18 cellular contexts compared by ENCODE assay signal in the genomic region with DNA sequence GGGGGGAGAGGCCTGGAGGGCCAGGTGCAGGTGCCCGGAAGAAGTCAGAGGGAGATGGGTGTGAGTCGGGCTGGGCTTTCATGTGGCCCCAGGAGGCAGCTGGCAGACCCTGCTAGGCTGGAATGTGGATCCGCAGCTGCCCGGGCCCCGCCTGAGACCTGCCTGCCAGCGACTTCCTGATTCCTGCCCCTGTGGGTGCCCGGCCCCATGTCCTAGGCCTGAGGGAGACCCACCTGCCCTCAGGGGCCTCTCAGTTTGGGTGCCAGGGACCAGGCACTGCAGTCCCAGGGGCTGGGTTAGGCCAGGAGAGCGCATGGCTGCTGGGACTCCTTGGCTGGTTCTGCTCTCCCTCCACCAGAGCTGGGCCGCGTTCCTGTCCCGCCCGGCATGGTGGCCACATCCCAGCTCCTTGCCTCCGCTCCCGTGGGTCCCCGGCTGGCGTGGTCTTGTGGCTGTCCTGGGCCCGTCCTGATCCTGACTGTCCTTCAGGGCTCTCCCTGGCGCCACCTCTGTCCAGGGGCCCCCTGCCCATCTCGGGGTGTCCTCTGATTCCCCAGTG. TPM values are rescaled to one million over a fixed set of nuclear protein-coding genes. Genes with fewer than 3 reads are reported as not detected.
A peak's percentile ranks its signal among the peaks of the same experiment; 100 is the strongest.
DNase-seq lines count a peak whose midpoint lies in the region; ATAC-seq and TF ChIP-seq lines count a peak whose summit lies in the region.
"Had no signal": no experiment of that assay in that cellular context is flagged by ENCODE, and none has a peak within 500 bp of the region (broad histone marks: within the 10 kb centered on the region; RNA-seq: fewer than 3 reads in every experiment).

No MANE protein-coding gene starts in this region.

- H3K9me3 ChIP-seq in left lung (no peaks in the 10 kb centered on the region), transverse colon (no peaks in the 10 kb centered on the region)

- H3K27me3 ChIP-seq in left lung (no peaks in the 10 kb centered on the region), transverse colon (no peaks in the 10 kb centered on the region)

- peak in 2 of 3 experiments; percentile 28 to 52 for DNase-seq in NCI-H1417 (lab: John Stamatoyannopoulos, UW)
- DNase-seq in NCI-H1417 treated with DMSO at 0.1 percent for 48 hours (lab: John Stamatoyannopoulos, UW): no peak
- DNase-seq in SHP77 treated with DMSO at 0.1 percent for 48 hours (lab: John Stamatoyannopoulos, UW): peak; percentile 24
- peak in 1 of 2 donors; percentile 46 for DNase-seq in left lung
- DNase-seq in transverse colon: peak; percentile 80
- no peak for DNase-seq in activated CD4-positive, CD25-positive, alpha-beta regulatory T cell (lab: John Stamatoyannopoulos, UW)
- DNase-seq in T-helper 9 cell: no peak
- no peak for DNase-seq in putamen (ENCODE audit: low spot score)
- DNase-seq: activated CD4-positive, alpha-beta T cell treated with anti-CD3 and anti-CD28 coated beads for 4 hours; activated naive CD4-positive, alpha-beta T cell treated with anti-CD3 and anti-CD28 coated beads, Interleukin-2, amount 50 U/mL, for 16 hours; EL; KG1; NCI-H1694 treated with DMSO at 0.1 percent for 48 hours; occipital lobe; stimulated activated naive CD4-positive, alpha-beta T cell treated with Interleukin-2 at 50 U/mL for 16 hours; T-helper 2 cell had no signal

- peak; percentile 77 for ATAC-seq in left lung

- TF ChIP-seq EP300 in transverse colon (IDR thresholded peaks at IDR 0.05; ENCODE audit: low read depth): no peak

- in situ Hi-C loops in transverse colon (cut with MboI; ENCODE audit: low pct_ligation_motif_present in 1 of 4, low pct_unique_long_range_greater_than_20kb in 1 of 4, low sequenced_read_pairs in 3 of 4): no loop called here

- intact Hi-C loops in left lung (cut with DNase I) (no loop called here), transverse colon (cut with DNase I; ENCODE audit: low total_unique reads) (no loop called here)

- H3K36me3 ChIP-seq in left lung (no peaks in the 10 kb centered on the region), transverse colon (no peaks in the 10 kb centered on the region)

- TF ChIP-seq POLR2A in transverse colon (IDR thresholded peaks at IDR 0.05): no peak

- H3K4me3 ChIP-seq in left lung: no peak overlapping the region
- H3K4me3 ChIP-seq in transverse colon: no peak overlapping the region

- H3K27ac ChIP-seq in left lung (no peak overlapping the region), transverse colon (peak overlapping the region; percentile 28 to 64 (median 54))
- H3K27ac ChIP-seq: 22Rv1 had no signal

- TF ChIP-seq CTCF in left lung (IDR thresholded peaks at IDR 0.05): no peak
- TF ChIP-seq CTCF in transverse colon (IDR thresholded peaks at IDR 0.05): no peak

- H3K4me1 ChIP-seq in left lung: peaks cover 7 to 25% of the 10 kb centered on the region in 2 donors
- H3K4me1 ChIP-seq in transverse colon: peaks cover 17 to 48% (median 35%) of the 10 kb centered on the region in 4 donors

- 47% methylated on average over 16 of the region's 19 CpGs; no CpG with 5 or more reads in 1 of the 2 donors for WGBS in transverse colon (ENCODE audit: low coverage in 1 of 2), 2 donors

RNA-seq across cellular contexts. Expression of a gene that starts 22.1 kb away (rescaled TPM):
- total RNA-seq in left lung (10 to 100 TPM; 36.7 to 52.4 TPM), transverse colon (10 to 100 TPM in 3 of 4 donors, 1 to 10 TPM in 1; 8.7 to 72.0 (median 18.2) TPM)

RNA-seq across cellular contexts. Expression of a gene that starts 42.9 kb away (rescaled TPM):
- total RNA-seq in left lung: under 1 TPM in 1 of 2 donors, not detected in 1; 0.55 TPM
- total RNA-seq in transverse colon: not detected
- total RNA-seq: skeletal muscle tissue had no signal

Comparison
In these comparisons a context has a peak if more than half of its experiments do, and no peak if none do; other contexts are left out.
1. DNase-seq: peak in NCI-H1417 (2 of 3), SHP77 treated with DMSO at 0.1 percent for 48 hours (single experiment) and transverse colon (single experiment); none in NCI-H1417 treated with DMSO at 0.1 percent for 48 hours (single experiment), activated CD4-positive, CD25-positive, alpha-beta regulatory T cell (0 of 4), T-helper 9 cell (single experiment) and putamen (single experiment).
2. H3K27ac ChIP-seq: peak in transverse colon (4 of 4); none in left lung (0 of 2).